In the genomic region with DNA sequence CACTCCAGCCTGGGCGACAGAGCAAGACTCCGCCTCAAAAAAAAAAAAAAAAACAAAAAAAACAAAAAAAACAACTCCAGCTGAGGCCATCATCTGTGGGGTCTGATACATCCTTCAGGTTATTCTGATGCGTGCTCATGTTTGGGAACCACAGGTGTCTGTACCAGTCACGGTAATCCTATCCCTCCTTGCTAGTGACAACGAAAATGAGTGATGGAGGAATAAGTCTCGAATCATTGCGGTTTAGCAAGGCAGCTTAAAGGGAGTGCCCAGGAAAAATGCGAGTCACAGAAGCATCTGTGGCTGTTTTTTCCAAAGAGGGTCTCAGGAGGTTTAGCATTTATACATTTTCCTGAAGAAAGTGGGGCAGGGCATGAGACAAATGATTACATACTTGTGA, we compare ENCODE assay signal across 17 cellular contexts. TPM values are rescaled to one million over a fixed set of nuclear protein-coding genes. Genes with fewer than 3 reads are reported as not detected.
DNase-seq lines count a peak whose midpoint lies in the region; ATAC-seq and TF ChIP-seq lines count a peak whose summit lies in the region.
"Had no signal": no experiment of that assay in that cellular context is flagged by ENCODE, and none has a peak within 500 bp of the region (broad histone marks: within the 10 kb centered on the region; RNA-seq: fewer than 3 reads in every experiment).

No MANE protein-coding gene starts in this region.

- no peak overlapping the region for H3K4me2 ChIP-seq in DOHH2 (ENCODE audit: low read length)

- TF ChIP-seq EP300 in ovary (IDR thresholded peaks at IDR 0.05), result no peak

- H3K4me3 ChIP-seq in DOHH2 (ENCODE audit: low read length), result no peak overlapping the region
- H3K4me3 ChIP-seq in tibial artery, result no peak overlapping the region
- no peak overlapping the region for H3K4me3 ChIP-seq in ovary
- H3K4me3 ChIP-seq in aorta (ENCODE audit: low read length in 2 of 2), result no peak overlapping the region

- TF ChIP-seq POLR2A in ovary (IDR thresholded peaks at IDR 0.05), result no peak

- no peaks in the 10 kb centered on the region for H3K27me3 Mint-ChIP-seq in activated naive CD8-positive, alpha-beta T cell treated with anti-CD3 and anti-CD28 coated beads, Interleukin-2, amount 50 U/mL, for 24 hours
- H3K27me3 Mint-ChIP-seq: activated naive CD8-positive, alpha-beta T cell had no signal

- peaks cover 59% of the 10 kb centered on the region for H3K4me1 Mint-ChIP-seq in activated naive CD8-positive, alpha-beta T cell treated with anti-CD3 and anti-CD28 coated beads, Interleukin-2, amount 50 U/mL, for 24 hours

- 0 out of 2 replicates have a peak overlapping the region, but pooled peaks have one; percentile 5 for H3K27ac ChIP-seq in DOHH2 (ENCODE audit: low read depth, low read length)
- no peak overlapping the region for H3K27ac ChIP-seq in tibial artery
- H3K27ac ChIP-seq in ovary, result no peak overlapping the region
- H3K27ac ChIP-seq in aorta (ENCODE audit: low read depth in 1 of 2, low read length in 2 of 2), result no peak overlapping the region
- H3K27ac ChIP-seq: VCaP had no signal

- no peaks in the 10 kb centered on the region for H3K79me2 ChIP-seq in DOHH2 (ENCODE audit: control insufficient read depth, low read length)

- intact Hi-C loops in tibial artery (cut with DNase I; ENCODE audit: low total_unique reads), result loop anchor here (5.0 to 10.0 kb wide), 2 partner anchors 51 to 153 kb away; a partner anchor contains a TSS
- intact Hi-C loops in ovary (cut with DNase I), result loop anchor here in 2 of 4 donors (5.0 to 10.0 kb wide), 3 partner anchors 148 to 193 kb away; a partner anchor contains a TSS
- intact Hi-C loops in aorta (cut with DNase I), result loop anchor here (5.0 to 10.0 kb wide), 2 partner anchors 148 to 151 kb away; a partner anchor contains a TSS

- H3K9me3 ChIP-seq in DOHH2 (ENCODE audit: control insufficient read depth, insufficient read depth, low read length) (peaks cover 6% of the 10 kb centered on the region; the same call in 1 of the 2 replicates), tibial artery (no peaks in the 10 kb centered on the region), ovary (no peaks in the 10 kb centered on the region), aorta (ENCODE audit: control insufficient read depth, low read length) (no peaks in the 10 kb centered on the region)

- H3K36me3 ChIP-seq in DOHH2 (ENCODE audit: control insufficient read depth, low read length) (peaks cover 5% of the 10 kb centered on the region), tibial artery (no peaks in the 10 kb centered on the region), ovary (no peaks in the 10 kb centered on the region), aorta (ENCODE audit: control insufficient read depth in 1 of 2, insufficient read depth in 2 of 2, low read length in 1 of 2) (no peaks in the 10 kb centered on the region)

- DNase-seq in LHCN-M2 (ENCODE audit: low read depth), result peak; percentile 64
- no peak for DNase-seq in activated naive CD8-positive, alpha-beta T cell treated with anti-CD3 and anti-CD28 coated beads, Interleukin-2, amount 50 U/mL, for 24 hours
- DNase-seq in mesenteric fat pad (ENCODE audit: low spot score), result peak; percentile 1
- no peak for DNase-seq in tibial artery
- no peak for DNase-seq in ovary
- DNase-seq in aorta, result no peak
- DNase-seq: activated CD8-positive, alpha-beta memory T cell treated with anti-CD3 and anti-CD28 coated beads, Interleukin-2, amount 50 U/mL, for 48 hours; C1 segment of cervical spinal cord; NCI-H1105; NCI-H748 treated with DMSO at 0.1 percent for 48 hours; SIG-M5; stimulated activated CD4-positive, alpha-beta T cell treated with anti-CD3 and anti-CD28 coated beads, Interleukin-4, amount 100 ng/mL, for 4 hours had no signal

- H3K4me1 ChIP-seq in DOHH2 (ENCODE audit: control insufficient read depth, low read length) (peaks cover 69% of the 10 kb centered on the region), tibial artery (peaks cover 0 to 51% (median 24%) of the 10 kb centered on the region in 4 donors), ovary (ENCODE audit: insufficient read depth) (peaks cover 7% of the 10 kb centered on the region), aorta (ENCODE audit: control insufficient read depth in 1 of 2, insufficient read depth in 2 of 2, low read length in 2 of 2) (peaks cover 3 to 5% of the 10 kb centered on the region in 2 donors)

- H3K9me2 ChIP-seq in DOHH2 (replicated peaks; ENCODE audit: control insufficient read depth, low read length), result no peaks in the 10 kb centered on the region

- TF ChIP-seq CTCF in DOHH2 (IDR thresholded peaks at IDR 0.05; ENCODE audit: low read depth, low read length, poor library complexity, severe bottlenecking) (no peak), tibial artery (IDR thresholded peaks at IDR 0.05) (no peak), ovary (IDR thresholded peaks at IDR 0.05) (no peak)

- peaks cover 4% of the 10 kb centered on the region for H3K36me3 Mint-ChIP-seq in activated naive CD8-positive, alpha-beta T cell treated with anti-CD3 and anti-CD28 coated beads, Interleukin-2, amount 50 U/mL, for 24 hours (ENCODE audit: low read depth)
- H3K36me3 Mint-ChIP-seq: activated naive CD8-positive, alpha-beta T cell had no signal

- H3F3A ChIP-seq in DOHH2 (ENCODE audit: control insufficient read depth, insufficient read depth), result peaks cover 9% of the 10 kb centered on the region

- ATAC-seq in activated naive CD8-positive, alpha-beta T cell treated with anti-CD3 and anti-CD28 coated beads, Interleukin-2, amount 50 U/mL, for 24 hours, result peak; percentile 9
- ATAC-seq in HG03439 (IDR thresholded peaks at IDR 0.05; ENCODE audit: unreplicated experiment), result no peak
- ATAC-seq in aorta (ENCODE audit: low FRiP score), result no peak

- no peaks in the 10 kb centered on the region for H3K9me3 Mint-ChIP-seq in activated naive CD8-positive, alpha-beta T cell treated with anti-CD3 and anti-CD28 coated beads, Interleukin-2, amount 50 U/mL, for 24 hours
- H3K9me3 Mint-ChIP-seq: stimulated activated naive B cell treated with anti-CD40 and anti-IgM and Interleukin-4, amounts not matched to agents 10 μg/mL and 1 μg/mL and 100 μg/mL, for 72 hours had no signal

- peak overlapping the region; percentile 76 for H3K27ac Mint-ChIP-seq in activated naive CD8-positive, alpha-beta T cell treated with anti-CD3 and anti-CD28 coated beads, Interleukin-2, amount 50 U/mL, for 24 hours
- H3K27ac Mint-ChIP-seq: activated naive CD8-positive, alpha-beta T cell had no signal

- 82 to 86% (median 84%) methylated on average over 8 of the region's 8 CpGs for WGBS in ovary, 3 donors
- WGBS in aorta, 2 donors, result 83% methylated on average over 7 to 8 of the region's 8 CpGs

- H3K27me3 ChIP-seq in DOHH2 (ENCODE audit: control insufficient read depth, low read length), result no peaks in the 10 kb centered on the region
- H3K27me3 ChIP-seq in tibial artery, result no peaks in the 10 kb centered on the region
- no peaks in the 10 kb centered on the region for H3K27me3 ChIP-seq in ovary
- H3K27me3 ChIP-seq in aorta (ENCODE audit: control insufficient read depth in 1 of 2, insufficient read depth in 2 of 2, low read length in 1 of 2), result no peaks in the 10 kb centered on the region

- no peak overlapping the region for H3K4me3 Mint-ChIP-seq in activated naive CD8-positive, alpha-beta T cell treated with anti-CD3 and anti-CD28 coated beads, Interleukin-2, amount 50 U/mL, for 24 hours
- H3K4me3 Mint-ChIP-seq: activated naive CD8-positive, alpha-beta T cell had no signal

- H4K20me1 ChIP-seq in DOHH2 (ENCODE audit: control insufficient read depth, insufficient read depth, low read depth, low read length), result no peaks in the 10 kb centered on the region

RNA-seq across cellular contexts. Expression of a gene that starts 48.8 kb away (rescaled TPM):
- 15.0 and 16.8 TPM in 2 replicates for total RNA-seq in LHCN-M2 (2014; rRNA removed)
- polyA plus RNA-seq in LHCN-M2 (2012), result 14.7 TPM
- 28.8 TPM for total RNA-seq in mesenteric fat pad
- 10 to 100 TPM in 3 of 7 donors, 1 to 10 TPM in 4; 5.1 to 12.8 (median 9.3) TPM for total RNA-seq in ovary
- polyA plus RNA-seq in ovary, result 10 to 100 TPM in 1 of 2 donors, 1 to 10 TPM in 1; 5.4 to 20.0 TPM
- total RNA-seq in aorta, result 10 to 100 TPM; 17.3 to 19.3 TPM
- 10 to 100 TPM in 1 of 2 donors, 1 to 10 TPM in 1; 6.6 to 32.9 TPM for polyA plus RNA-seq in aorta

RNA-seq across cellular contexts. Expression of a gene that starts 53.9 kb away (rescaled TPM):
- total RNA-seq in LHCN-M2 (2014; rRNA removed), result 25.5 and 35.9 TPM in 2 replicates
- polyA plus RNA-seq in LHCN-M2 (2012), result 24.2 TPM
- 42.2 TPM for total RNA-seq in mesenteric fat pad
- total RNA-seq in ovary, result 10 to 100 TPM; 26.5 to 40.8 (median 37.0) TPM
- 10 to 100 TPM; 24.8 to 50.6 TPM for polyA plus RNA-seq in ovary
- total RNA-seq in aorta, result 10 to 100 TPM; 53.2 to 64.5 TPM
- 10 to 100 TPM; 29.2 to 31.0 TPM for polyA plus RNA-seq in aorta

Comparison
In these comparisons a context has a peak if more than half of its experiments do, and no peak if none do; other contexts are left out.
1. DNase-seq: peak in LHCN-M2 (single experiment) and mesenteric fat pad (single experiment); none in activated naive CD8-positive, alpha-beta T cell treated with anti-CD3 and anti-CD28 coated beads, Interleukin-2, amount 50 U/mL, for 24 hours (single experiment), tibial artery (0 of 2), ovary (0 of 5) and aorta (0 of 2).